Comparison of ENCODE assay signal across 8 cellular contexts in the genomic region with DNA sequence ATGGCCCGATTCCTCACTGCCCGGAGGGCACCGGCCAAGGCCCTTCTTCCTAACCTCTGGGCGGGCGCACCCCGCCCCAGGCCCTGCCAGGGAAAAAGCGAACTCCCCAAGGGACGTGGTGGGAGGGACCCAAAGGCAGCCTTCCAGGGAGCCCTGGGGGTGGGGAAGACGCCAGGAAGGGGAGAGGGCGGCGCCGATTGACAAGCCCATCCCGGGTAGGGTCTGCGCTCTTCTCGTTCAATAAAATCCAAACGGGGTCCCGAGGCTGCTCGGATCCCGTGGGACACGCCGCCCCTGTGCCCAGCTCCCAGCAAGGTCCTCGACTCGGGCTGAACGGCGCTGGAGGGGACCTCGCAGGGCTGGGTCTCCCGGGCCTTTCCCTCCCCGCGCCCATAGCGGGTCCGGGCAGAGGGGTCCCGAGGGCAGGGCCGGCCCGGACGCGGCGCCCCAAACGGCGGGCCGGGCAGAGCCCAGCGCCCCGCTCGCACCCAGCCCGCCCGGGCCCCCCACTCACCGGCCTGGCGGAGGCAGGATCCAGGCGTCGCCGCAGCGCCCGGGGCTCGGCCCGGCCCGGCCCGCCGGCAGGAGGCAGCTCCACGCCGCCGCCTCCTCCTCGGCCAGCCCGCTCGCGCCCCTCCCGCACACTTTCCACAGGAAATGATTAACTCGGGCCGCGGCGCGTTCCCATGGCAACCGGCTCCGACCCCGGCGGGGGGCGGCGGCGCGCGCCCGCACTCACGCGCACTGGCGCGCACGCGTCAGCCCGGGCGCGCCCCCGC. TPM values are rescaled to one million over a fixed set of nuclear protein-coding genes. Genes with fewer than 3 reads are reported as not detected.
DNase-seq lines count a peak whose midpoint lies in the region; ATAC-seq and TF ChIP-seq lines count a peak whose summit lies in the region.

A gene with protein sequence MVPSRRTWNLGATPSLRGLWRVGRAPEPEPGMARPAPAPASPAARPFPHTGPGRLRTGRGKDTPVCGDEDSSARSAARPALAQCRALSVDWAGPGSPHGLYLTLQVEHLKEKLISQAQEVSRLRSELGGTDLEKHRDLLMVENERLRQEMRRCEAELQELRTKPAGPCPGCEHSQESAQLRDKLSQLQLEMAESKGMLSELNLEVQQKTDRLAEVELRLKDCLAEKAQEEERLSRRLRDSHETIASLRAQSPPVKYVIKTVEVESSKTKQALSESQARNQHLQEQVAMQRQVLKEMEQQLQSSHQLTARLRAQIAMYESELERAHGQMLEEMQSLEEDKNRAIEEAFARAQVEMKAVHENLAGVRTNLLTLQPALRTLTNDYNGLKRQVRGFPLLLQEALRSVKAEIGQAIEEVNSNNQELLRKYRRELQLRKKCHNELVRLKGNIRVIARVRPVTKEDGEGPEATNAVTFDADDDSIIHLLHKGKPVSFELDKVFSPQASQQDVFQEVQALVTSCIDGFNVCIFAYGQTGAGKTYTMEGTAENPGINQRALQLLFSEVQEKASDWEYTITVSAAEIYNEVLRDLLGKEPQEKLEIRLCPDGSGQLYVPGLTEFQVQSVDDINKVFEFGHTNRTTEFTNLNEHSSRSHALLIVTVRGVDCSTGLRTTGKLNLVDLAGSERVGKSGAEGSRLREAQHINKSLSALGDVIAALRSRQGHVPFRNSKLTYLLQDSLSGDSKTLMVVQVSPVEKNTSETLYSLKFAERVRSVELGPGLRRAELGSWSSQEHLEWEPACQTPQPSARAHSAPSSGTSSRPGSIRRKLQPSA (minus strand): TSS at position 636 of the 779 bp plus-strand sequence. CDS start 4,248 bp downstream, outside the sequence.

- peak; percentile 74 for TF ChIP-seq POLR2A in right lobe of liver (IDR thresholded peaks at IDR 0.05)

- peak within 1 kb of the TSS; percentile 51 for H3K27ac Mint-ChIP-seq in activated CD8-positive, alpha-beta T cell treated with anti-CD3 and anti-CD28 coated beads, Interleukin-2, amount 10 ng/mL, durations not matched to agents 7 days and 5 days

- CTCF ChIA-PET in activated CD8-positive, alpha-beta T cell treated with anti-CD3 and anti-CD28 coated beads, Interleukin-2, amount 10 ng/mL, durations not matched to agents 7 days and 5 days (lab: Charles Lee): no interaction called here

- H3K27ac ChIP-seq in right lobe of liver: peak within 1 kb of the TSS; percentile 70 to 97 (median 83)

- H3K4me1 ChIP-seq in right lobe of liver: peaks cover 0 to 61% (median 22%) of the 10 kb centered on the region in 4 donors

- no peaks in the 10 kb centered on the region for H3K9me3 ChIP-seq in right lobe of liver

- ATAC-seq in GM18907 (IDR thresholded peaks at IDR 0.05; ENCODE audit: unreplicated experiment) (peak; percentile 62), right lobe of liver (peak; percentile 25 to 53 (median 48)), GM21381 (IDR thresholded peaks at IDR 0.05; ENCODE audit: unreplicated experiment) (no peak)
- peak; percentile 82 for ATAC-seq in activated CD8-positive, alpha-beta T cell treated with anti-CD3 and anti-CD28 coated beads, Interleukin-2, amount 10 ng/mL, durations not matched to agents 7 days and 5 days

- peak within 1 kb of the TSS; percentile 46 to 57 (median 49) for H3K4me3 ChIP-seq in right lobe of liver

- peak within 1 kb of the TSS; percentile 74 for H3K4me3 Mint-ChIP-seq in activated CD8-positive, alpha-beta T cell treated with anti-CD3 and anti-CD28 coated beads, Interleukin-2, amount 10 ng/mL, durations not matched to agents 7 days and 5 days

- H3K27me3 Mint-ChIP-seq in activated CD8-positive, alpha-beta T cell treated with anti-CD3 and anti-CD28 coated beads, Interleukin-2, amount 10 ng/mL, durations not matched to agents 7 days and 5 days (ENCODE audit: low read depth): peaks cover 48% of the 10 kb centered on the region

- DNase-seq in NCI-H2171 treated with DMSO at 0.1 percent for 48 hours (lab: John Stamatoyannopoulos, UW) (peak; percentile 45), ecto neural progenitor cell (ENCODE audit: low spot score) (peak; percentile 79), right lobe of liver (peak; percentile 90 to 91 (median 91)), GDM1 (lab: John Stamatoyannopoulos, UW) (no peak)
- peak; percentile 81 for DNase-seq in activated CD8-positive, alpha-beta T cell treated with anti-CD3 and anti-CD28 coated beads, Interleukin-2, amount 10 ng/mL, durations not matched to agents 7 days and 5 days
- DNase-seq in stimulated activated CD4-positive, alpha-beta T cell treated with anti-CD3 and anti-CD28 coated beads, Interleukin-2, amount 100 ng/mL, for 4 hours (ENCODE audit: low read depth): peak; percentile 62

- no peaks in the 10 kb centered on the region for H3K9me3 Mint-ChIP-seq in activated CD8-positive, alpha-beta T cell treated with anti-CD3 and anti-CD28 coated beads, Interleukin-2, amount 10 ng/mL, durations not matched to agents 7 days and 5 days (ENCODE audit: insufficient read depth)

- POLR2A ChIA-PET in activated CD8-positive, alpha-beta T cell treated with anti-CD3 and anti-CD28 coated beads, Interleukin-2, amount 10 ng/mL, durations not matched to agents 7 days and 5 days (lab: Charles Lee): no interaction called here

- 13% methylated on average over 15 of the region's 90 CpGs for WGBS in right lobe of liver (ENCODE audit: insufficient coverage, low coverage, low lambda C conversion rate, missing lambda C conversion rate)

- TF ChIP-seq CTCF in right lobe of liver (IDR thresholded peaks at IDR 0.05): peak; percentile 17 to 58 (median 30)

- intact Hi-C loops in right lobe of liver (cut with DNase I): no loop called here

- H3K36me3 Mint-ChIP-seq in activated CD8-positive, alpha-beta T cell treated with anti-CD3 and anti-CD28 coated beads, Interleukin-2, amount 10 ng/mL, durations not matched to agents 7 days and 5 days (ENCODE audit: low read depth): no peaks in the 10 kb centered on the region

- H3K36me3 ChIP-seq in right lobe of liver: no peaks in the 10 kb centered on the region

- H3K27me3 ChIP-seq in right lobe of liver: no peaks in the 10 kb centered on the region

- peaks cover 27% of the 10 kb centered on the region for H3K4me1 Mint-ChIP-seq in activated CD8-positive, alpha-beta T cell treated with anti-CD3 and anti-CD28 coated beads, Interleukin-2, amount 10 ng/mL, durations not matched to agents 7 days and 5 days (ENCODE audit: low read depth)

RNA-seq across cellular contexts. Expression of the gene that starts here (rescaled TPM):
- under 1 TPM in 1 of 2 experiments, not detected in 1; 0.53 TPM for total RNA-seq in activated CD8-positive, alpha-beta T cell treated with anti-CD3 and anti-CD28 coated beads, Interleukin-2, amount 10 ng/mL, durations not matched to agents 7 days and 5 days
- total RNA-seq in right lobe of liver: 10 to 100 TPM; 20.3 to 88.9 (median 46.4) TPM

Comparison
In these comparisons a context has a peak if more than half of its experiments do, and no peak if none do; other contexts are left out.
1. RNA of the gene that starts here (total RNA-seq): 20.3 to 88.9 TPM in right lobe of liver; 0.53 TPM in activated CD8-positive, alpha-beta T cell treated with anti-CD3 and anti-CD28 coated beads, Interleukin-2, amount 10 ng/mL, durations not matched to agents 7 days and 5 days; every median in the first group is over 10 times any median in the second.
2. Peak in DNase-seq and ATAC-seq in activated CD8-positive, alpha-beta T cell treated with anti-CD3 and anti-CD28 coated beads, Interleukin-2, amount 10 ng/mL, durations not matched to agents 7 days and 5 days; RNA of the gene not detected or under 1 TPM.